Comparison of ENCODE assay signal across 10 cellular contexts in genomic region chr15:76988874-76989780, GRCh38. TPM values are rescaled to one million over a fixed set of nuclear protein-coding genes. Genes with fewer than 3 reads are reported as not detected.
DNase-seq lines count a peak whose midpoint lies in the region; ATAC-seq and TF ChIP-seq lines count a peak whose summit lies in the region.
"Had no signal": no experiment of that assay in that cellular context is flagged by ENCODE, and none has a peak within 500 bp of the region (broad histone marks: within the 10 kb centered on the region; RNA-seq: fewer than 3 reads in every experiment).

No MANE protein-coding gene starts in this region.

- H3K4me3 Mint-ChIP-seq in GM23338: no peak overlapping the region

- H3K79me2 ChIP-seq in DOHH2 (ENCODE audit: control insufficient read depth, low read length) (no peaks in the 10 kb centered on the region), GM23338 (replicated peaks; ENCODE audit: insufficient read depth) (no peaks in the 10 kb centered on the region)

- H3F3A ChIP-seq in DOHH2 (ENCODE audit: control insufficient read depth, insufficient read depth) (no peaks in the 10 kb centered on the region; the same call in 1 of the 2 replicates), GM23338 (replicated peaks; ENCODE audit: low read depth) (no peaks in the 10 kb centered on the region)

- H3K9me3 ChIP-seq in DOHH2 (ENCODE audit: control insufficient read depth, insufficient read depth, low read length): no peaks in the 10 kb centered on the region
- no peaks in the 10 kb centered on the region for H3K9me3 ChIP-seq in lung (ENCODE audit: control insufficient read depth in 2 of 2, insufficient read depth in 1 of 2, low read length in 1 of 2)

- no peak overlapping the region for H3K27ac Mint-ChIP-seq in GM23338

- TF ChIP-seq CTCF in DOHH2 (IDR thresholded peaks at IDR 0.05; ENCODE audit: low read depth, low read length, poor library complexity, severe bottlenecking) (no peak), GM23338 (conservative IDR thresholded peaks at IDR 0.05; ENCODE audit: low read depth in 2 of 2) (no peak), lung (IDR thresholded peaks at IDR 0.05; ENCODE audit: control extremely low read depth, extremely low read depth) (no peak), GM10266 (IDR thresholded peaks at IDR 0.05; ENCODE audit: control insufficient read depth, insufficient read depth, low read depth, missing control alignments) (no peak)

- H3K27me3 Mint-ChIP-seq in GM23338 (ENCODE audit: insufficient read depth, low read depth, poor library complexity): peaks cover under 1% of the 10 kb centered on the region

- DNase-seq in GM23338 (ENCODE audit: low spot score) (no peak), lung (ENCODE audit: low spot score) (no peak), AG20443 (ENCODE audit: low spot score) (no peak), NCI-H1417 treated with DMSO at 0.1 percent for 48 hours (lab: John Stamatoyannopoulos, UW) (no peak), epidermal melanocyte (ENCODE audit: insufficient read length, low spot score) (no peak), GM10266 (ENCODE audit: extremely low spot score) (no peak)
- peak; percentile 56 to 57 for DNase-seq in activated T-cell treated with anti-CD3 and anti-CD28 coated beads, Interleukin-2, amount 50 U/mL, for 48 hours
- DNase-seq: DND-41; NK-92 treated with Interleukin-12 subunit alpha and Interleukin-12 subunit beta, amount 100 ng/mL, for 24 hours had no signal

- no peaks in the 10 kb centered on the region for H4K20me1 ChIP-seq in DOHH2 (ENCODE audit: control insufficient read depth, insufficient read depth, low read depth, low read length)
- no peaks in the 10 kb centered on the region for H4K20me1 ChIP-seq in GM23338 (replicated peaks; ENCODE audit: insufficient read depth)

- no peaks in the 10 kb centered on the region for H3K9me3 Mint-ChIP-seq in GM23338

- H3K27me3 ChIP-seq in DOHH2 (ENCODE audit: control insufficient read depth, low read length) (no peaks in the 10 kb centered on the region), GM23338 (ENCODE audit: insufficient read depth) (no peaks in the 10 kb centered on the region), lung (ENCODE audit: control insufficient read depth, insufficient read depth) (no peaks in the 10 kb centered on the region)

- peaks cover 8% of the 10 kb centered on the region for H3K4me1 Mint-ChIP-seq in GM23338

- peak overlapping the region; percentile 87 for H2AFZ ChIP-seq in GM23338

- no peak; the same call in 2 of the 3 replicates for ATAC-seq in GM23338
- no peak for ATAC-seq in lung (ENCODE audit: insufficient read depth, low FRiP score)

- H3K4me3 ChIP-seq in DOHH2 (ENCODE audit: low read length) (peak overlapping the region; percentile 18), GM23338 (no peak overlapping the region), lung (no peak overlapping the region)

- H3K36me3 ChIP-seq in DOHH2 (ENCODE audit: control insufficient read depth, low read length): no peaks in the 10 kb centered on the region
- H3K36me3 ChIP-seq in GM23338 (ENCODE audit: insufficient read depth): no peaks in the 10 kb centered on the region
- no peaks in the 10 kb centered on the region for H3K36me3 ChIP-seq in lung (ENCODE audit: control insufficient read depth in 2 of 2, insufficient read depth in 2 of 2, low read length in 2 of 2)

- peak overlapping the region; percentile 47 for H3K4me2 ChIP-seq in DOHH2 (ENCODE audit: low read length)
- H3K4me2 ChIP-seq in GM23338: no peak overlapping the region

- no peaks in the 10 kb centered on the region for H3K9me2 ChIP-seq in DOHH2 (replicated peaks; ENCODE audit: control insufficient read depth, low read length)
- H3K9me2 ChIP-seq in GM23338 (ENCODE audit: insufficient read depth): no peaks in the 10 kb centered on the region

- H3K4me1 ChIP-seq in DOHH2 (ENCODE audit: control insufficient read depth, low read length): peaks cover 18% of the 10 kb centered on the region
- no peaks in the 10 kb centered on the region for H3K4me1 ChIP-seq in GM23338 (ENCODE audit: insufficient read depth)
- peaks cover 0 to 8% of the 10 kb centered on the region in 2 donors for H3K4me1 ChIP-seq in lung (ENCODE audit: control insufficient read depth in 2 of 2, insufficient read depth in 2 of 2, low read length in 2 of 2)

- WGBS in lung, 2 donors: 61 to 71% methylated on average over 12 of the region's 12 CpGs

- H3K36me3 Mint-ChIP-seq in GM23338 (ENCODE audit: low read depth): no peaks in the 10 kb centered on the region

- H3K27ac ChIP-seq in DOHH2 (ENCODE audit: low read depth, low read length) (no peak overlapping the region), GM23338 (ENCODE audit: low read depth) (no peak overlapping the region), lung (ENCODE audit: low read depth in 1 of 2, low read length in 1 of 2) (peak overlapping the region; percentile 0 to 32)

TF ChIP-seq in GM23338, 12 proteins besides CTCF, POLR2A, EP300 and RAD21:
- TF ChIP-seq JUNB (IDR thresholded peaks at IDR 0.05; ENCODE audit: unreplicated experiment): no peak
- no peak for TF ChIP-seq EZH2 (IDR thresholded peaks at IDR 0.05; ENCODE audit: low read depth, unreplicated experiment)
- no peak for TF ChIP-seq POLR2AphosphoS5 (IDR thresholded peaks at IDR 0.05; ENCODE audit: low read depth)

RNA-seq across cellular contexts. Expression of gene PSTPIP1, which starts 5.8 kb away (rescaled TPM):
- total RNA-seq in GM23338 (2014; rRNA removed; shearing (Covaris generic)): 0.19 and 0.80 TPM in 2 replicates
- 3.7 TPM in 2 replicates for polyA plus RNA-seq in GM23338 (2016; fragmentation: Nextera tagmentation; extraction: Ambion mirVana)
- total RNA-seq in lung: 10 to 100 TPM; 12.4 to 27.8 TPM
- 10 to 100 TPM; 13.4 to 39.6 TPM for polyA plus RNA-seq in lung

RNA-seq across cellular contexts. Expression of gene RCN2, which starts 57.6 kb away (rescaled TPM):
- 170 and 201 TPM in 2 replicates for total RNA-seq in GM23338 (2014; rRNA removed; shearing (Covaris generic))
- polyA plus RNA-seq in GM23338 (2016; fragmentation: Nextera tagmentation; extraction: Ambion mirVana): 303 and 327 TPM in 2 replicates
- total RNA-seq in lung: 10 to 100 TPM; 34.9 to 66.1 TPM
- 10 to 100 TPM; 28.7 to 33.4 TPM for polyA plus RNA-seq in lung

Comparison
In these comparisons a context has a peak if more than half of its experiments do, and no peak if none do; other contexts are left out.
1. H3K27ac ChIP-seq: peak in lung (2 of 2); none in DOHH2 (single experiment) and GM23338 (single experiment).
2. DNase-seq: peak in activated T-cell treated with anti-CD3 and anti-CD28 coated beads, Interleukin-2, amount 50 U/mL, for 48 hours (2 of 2); none in GM23338 (single experiment), lung (single experiment), AG20443 (single experiment), NCI-H1417 treated with DMSO at 0.1 percent for 48 hours (single experiment), epidermal melanocyte (single experiment) and GM10266 (single experiment).